1 cellular context compared by ENCODE assay signal in the genomic region with DNA sequence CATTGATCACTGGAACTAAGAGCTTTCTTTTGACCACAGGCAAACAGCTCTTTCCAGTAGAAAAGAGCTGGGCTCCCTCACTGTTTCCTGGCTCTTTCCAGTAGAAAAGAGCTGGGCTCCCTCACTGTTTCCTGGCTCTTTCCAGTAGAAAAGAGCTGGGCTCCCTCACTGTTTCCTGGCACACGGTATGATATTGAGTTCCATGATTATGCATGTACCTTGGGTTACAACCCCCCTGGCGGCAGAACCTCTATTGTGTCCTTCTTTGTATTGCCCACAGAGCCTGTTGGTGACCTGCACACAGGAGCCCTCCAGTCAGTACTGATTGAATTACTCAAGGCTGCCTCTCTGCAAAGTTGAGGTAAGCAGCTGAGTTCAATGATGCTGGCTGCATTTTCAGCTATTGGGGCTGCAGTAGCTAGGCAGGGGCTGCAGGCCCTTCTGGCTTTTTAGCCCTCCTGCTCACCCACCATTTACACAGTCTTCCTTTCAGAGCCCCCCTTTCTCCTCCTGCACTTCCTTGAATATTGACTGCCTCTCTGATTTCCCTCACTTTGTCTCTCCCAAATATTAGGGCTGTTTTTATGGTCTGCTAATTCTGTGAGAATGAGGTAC.
TF ChIP-seq lines count a peak whose summit lies in the region.

No MANE protein-coding gene starts in this region.

TF ChIP-seq in HepG2, 621 proteins besides CTCF, POLR2A, EP300 and RAD21 (continues in another document):
- TF ChIP-seq ZSCAN25 (CRISPR knock-in tag; IDR thresholded peaks at IDR 0.05), result no peak
- no peak for TF ChIP-seq ZIK1 (CRISPR knock-in tag; IDR thresholded peaks at IDR 0.05; ENCODE audit: borderline replicate concordance, low read depth)
- TF ChIP-seq NKX3-1 (CRISPR knock-in tag; IDR thresholded peaks at IDR 0.05), result no peak
- peak; percentile 89; the same call in 1 of the 2 replicates for TF ChIP-seq ZNF850 (CRISPR knock-in tag; conservative IDR thresholded peaks at IDR 0.05)
- no peak for TF ChIP-seq ZNF749 (CRISPR knock-in tag; IDR thresholded peaks at IDR 0.05; ENCODE audit: borderline replicate concordance)
- TF ChIP-seq XRCC5 (optimal IDR thresholded peaks at IDR 0.05; ENCODE audit: low read length), result peak; percentile 40
- TF ChIP-seq NPAS2 (CRISPR knock-in tag; IDR thresholded peaks at IDR 0.05; ENCODE audit: borderline replicate concordance), result no peak
- no peak for TF ChIP-seq ZNF713 (CRISPR knock-in tag; IDR thresholded peaks at IDR 0.05)
- TF ChIP-seq MED1 (CRISPR knock-in tag; IDR thresholded peaks at IDR 0.05), result peak; percentile 32; the same call in 1 of the 2 replicates
- peak; percentile 50; the same call in 1 of the 2 replicates for TF ChIP-seq HDAC2 (CRISPR knock-in tag; IDR thresholded peaks at IDR 0.05)
- TF ChIP-seq GATAD2A (CRISPR knock-in tag; IDR thresholded peaks at IDR 0.05), result 0 out of 2 replicates have a peak, but pooled peaks have one; percentile 26
- TF ChIP-seq SOX5 (CRISPR knock-in tag; IDR thresholded peaks at IDR 0.05; ENCODE audit: borderline replicate concordance), result peak; percentile 56; the same call in 1 of the 2 replicates
- no peak for TF ChIP-seq ZNF737 (CRISPR knock-in tag; IDR thresholded peaks at IDR 0.05; ENCODE audit: borderline replicate concordance)
- TF ChIP-seq, protein P1, sequence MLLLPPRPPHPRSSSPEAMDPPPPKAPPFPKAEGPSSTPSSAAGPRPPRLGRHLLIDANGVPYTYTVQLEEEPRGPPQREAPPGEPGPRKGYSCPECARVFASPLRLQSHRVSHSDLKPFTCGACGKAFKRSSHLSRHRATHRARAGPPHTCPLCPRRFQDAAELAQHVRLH (CRISPR knock-in tag; IDR thresholded peaks at IDR 0.05; ENCODE audit: borderline replicate concordance, low read depth), result peak; percentile 47; the same call in 1 of the 2 replicates
- TF ChIP-seq ZBTB33 (CRISPR knock-in tag; IDR thresholded peaks at IDR 0.05), result no peak
- TF ChIP-seq RXRB (CRISPR knock-in tag; IDR thresholded peaks at IDR 0.05; ENCODE audit: borderline replicate concordance), result peak; percentile 27; the same call in 1 of the 2 replicates
- TF ChIP-seq SALL1 (CRISPR knock-in tag; IDR thresholded peaks at IDR 0.05), result peak; percentile 71
- TF ChIP-seq RAD51 (IDR thresholded peaks at IDR 0.05; ENCODE audit: borderline replicate concordance), result no peak
- no peak for TF ChIP-seq SOX6 (IDR thresholded peaks at IDR 0.05)
- peak; percentile 40 for TF ChIP-seq SOX6 (CRISPR knock-in tag; IDR thresholded peaks at IDR 0.05)
- 0 out of 2 replicates have a peak, but pooled peaks have one; percentile 50 for TF ChIP-seq ZNF547 (CRISPR knock-in tag; IDR thresholded peaks at IDR 0.05)
- TF ChIP-seq SAP130 (CRISPR knock-in tag; IDR thresholded peaks at IDR 0.05; ENCODE audit: low read depth), result peak; percentile 26; the same call in 1 of the 2 replicates
- TF ChIP-seq STAG1 (CRISPR knock-in tag; IDR thresholded peaks at IDR 0.05), result peak; percentile 43
- TF ChIP-seq NR3C1 (CRISPR knock-in tag; IDR thresholded peaks at IDR 0.05), result no peak
- 0 out of 2 replicates have a peak, but pooled peaks have one; percentile 43 for TF ChIP-seq BRCA1 (CRISPR knock-in tag; IDR thresholded peaks at IDR 0.05)
- TF ChIP-seq MBD4 (IDR thresholded peaks at IDR 0.05; ENCODE audit: borderline replicate concordance, low read length), result no peak
- TF ChIP-seq TBX2 (CRISPR knock-in tag; IDR thresholded peaks at IDR 0.05; ENCODE audit: borderline replicate concordance), result peak; percentile 32; the same call in 1 of the 2 replicates
- TF ChIP-seq TEAD3 (CRISPR knock-in tag; optimal IDR thresholded peaks at IDR 0.05; ENCODE audit: borderline replicate concordance), result peak; percentile 41
- TF ChIP-seq ERF (CRISPR knock-in tag; IDR thresholded peaks at IDR 0.05), result 0 out of 2 replicates have a peak, but pooled peaks have one; percentile 19
- no peak for TF ChIP-seq ZNF329 (CRISPR knock-in tag; IDR thresholded peaks at IDR 0.05; ENCODE audit: low read depth)
- 0 out of 2 replicates have a peak, but pooled peaks have one; percentile 40 for TF ChIP-seq FOXJ3 (CRISPR knock-in tag; IDR thresholded peaks at IDR 0.05; ENCODE audit: borderline replicate concordance)
- no peak for TF ChIP-seq E2F5 (CRISPR knock-in tag; conservative IDR thresholded peaks at IDR 0.05)
- TF ChIP-seq ZSCAN9 (CRISPR knock-in tag; IDR thresholded peaks at IDR 0.05; ENCODE audit: borderline replicate concordance), result no peak
- 0 out of 2 replicates have a peak, but pooled peaks have one; percentile 54 for TF ChIP-seq ZNF605 (CRISPR knock-in tag; IDR thresholded peaks at IDR 0.05)
- TF ChIP-seq NR2F6 (IDR thresholded peaks at IDR 0.05), result 0 out of 2 replicates have a peak, but pooled peaks have one; percentile 9
- TF ChIP-seq NR2F6 (CRISPR knock-in tag; IDR thresholded peaks at IDR 0.05), result no peak
- TF ChIP-seq IRX3 (CRISPR knock-in tag; IDR thresholded peaks at IDR 0.05; ENCODE audit: borderline replicate concordance, low read depth), result no peak
- 0 out of 2 replicates have a peak, but pooled peaks have one; percentile 32 for TF ChIP-seq PRDM10 (CRISPR knock-in tag; IDR thresholded peaks at IDR 0.05; ENCODE audit: low read depth)
- TF ChIP-seq ZNF292 (CRISPR knock-in tag; IDR thresholded peaks at IDR 0.05; ENCODE audit: borderline replicate concordance, low read depth), result peak; percentile 67; the same call in 1 of the 2 replicates
- 0 out of 2 replicates have a peak, but pooled peaks have one; percentile 23 for TF ChIP-seq HHEX (CRISPR knock-in tag; IDR thresholded peaks at IDR 0.05)
- TF ChIP-seq ZNF574 (CRISPR knock-in tag; IDR thresholded peaks at IDR 0.05), result peak; percentile 23; the same call in 1 of the 2 replicates
- TF ChIP-seq AHDC1 (CRISPR knock-in tag; IDR thresholded peaks at IDR 0.05; ENCODE audit: borderline replicate concordance), result 0 out of 2 replicates have a peak, but pooled peaks have one; percentile 48
- 0 out of 2 replicates have a peak, but pooled peaks have one; percentile 48 for TF ChIP-seq ZNF224 (CRISPR knock-in tag; IDR thresholded peaks at IDR 0.05)
- peak; percentile 43 for TF ChIP-seq ARID3A (IDR thresholded peaks at IDR 0.05; ENCODE audit: low read depth, low read length)
- peak; percentile 63 for TF ChIP-seq ZNF644 (CRISPR knock-in tag; IDR thresholded peaks at IDR 0.05; ENCODE audit: low read depth)
